1 cellular context compared by ENCODE assay signal in genomic region chr11:76459846-76460245, GRCh38.
TF ChIP-seq lines count a peak whose summit lies in the region.

No MANE protein-coding gene starts in this region.

TF ChIP-seq in GM23338, 12 proteins besides CTCF, POLR2A, EP300 and RAD21 (continued from another document):
- TF ChIP-seq ZNF462 (CRISPR knock-in tag; IDR thresholded peaks at IDR 0.05) (no peak), NANOG (IDR thresholded peaks at IDR 0.05; ENCODE audit: borderline replicate concordance) (no peak), EZH2phosphoT487 (IDR thresholded peaks at IDR 0.05; ENCODE audit: unreplicated experiment) (no peak), EZH2 (IDR thresholded peaks at IDR 0.05; ENCODE audit: low read depth, unreplicated experiment) (no peak), ZNF114 (CRISPR knock-in tag; IDR thresholded peaks at IDR 0.05) (no peak), CREB1 (CRISPR knock-in tag; IDR thresholded peaks at IDR 0.05; ENCODE audit: low read depth) (no peak), STAT1 (IDR thresholded peaks at IDR 0.05; ENCODE audit: unreplicated experiment) (no peak), POLR2AphosphoS5 (IDR thresholded peaks at IDR 0.05; ENCODE audit: low read depth) (no peak), ETS1 (IDR thresholded peaks at IDR 0.05) (no peak)
